Comparison of ENCODE assay signal across 9 cellular contexts in the genomic region with DNA sequence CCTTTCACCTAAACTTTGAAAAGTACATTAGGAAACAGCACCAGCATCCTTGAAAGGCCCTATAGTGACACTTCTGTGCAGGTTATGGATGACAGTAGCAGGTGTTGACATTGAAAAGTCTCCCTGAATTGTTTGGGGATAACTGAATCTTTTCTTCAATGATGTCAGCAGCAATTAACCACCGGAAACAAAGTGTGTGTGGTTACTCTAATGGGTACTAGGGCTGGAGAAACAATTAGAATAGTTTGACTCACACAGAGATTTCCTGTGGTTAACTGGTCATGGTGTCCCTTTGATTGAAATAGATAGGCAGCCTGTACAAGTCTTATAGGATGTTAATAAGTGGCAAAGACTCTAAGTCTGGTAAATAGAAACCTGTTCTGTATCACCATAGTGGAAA.
DNase-seq lines count a peak whose midpoint lies in the region; ATAC-seq, FAIRE-seq and TF ChIP-seq lines count a peak whose summit lies in the region.
"Had no signal": no experiment of that assay in that cellular context is flagged by ENCODE, and none has a peak within 500 bp of the region (broad histone marks: within the 10 kb centered on the region; RNA-seq: fewer than 3 reads in every experiment).

No MANE protein-coding gene starts in this region.

- peaks cover 9% of the 10 kb centered on the region; the same call in 1 of the 2 replicates for H3K4me1 ChIP-seq in GM23248 (ENCODE audit: insufficient read depth)
- H3K4me1 ChIP-seq in endothelial cell of umbilical vein (ENCODE audit: control insufficient read depth, extremely low read depth, insufficient read depth, low read length) = peaks cover 17% of the 10 kb centered on the region
- no peaks in the 10 kb centered on the region for H3K4me1 ChIP-seq in CD8-positive, alpha-beta memory T cell (ENCODE audit: insufficient read depth, low read length)

- TF ChIP-seq CTCF in endothelial cell of umbilical vein (IDR thresholded peaks at IDR 0.05; ENCODE audit: extremely low read depth in 1 of 2, insufficient read depth in 1 of 2, low read depth in 1 of 2, low read length in 2 of 2) = no peak

- H3K9me3 ChIP-seq in GM23248 (ENCODE audit: low read depth) (no peaks in the 10 kb centered on the region), endothelial cell of umbilical vein (replicated peaks; ENCODE audit: control insufficient read depth, insufficient read depth, low read length) (no peaks in the 10 kb centered on the region)
- no peaks in the 10 kb centered on the region for H3K9me3 ChIP-seq in CD8-positive, alpha-beta memory T cell (ENCODE audit: low read length)

- no peak overlapping the region for H3K4me3 Mint-ChIP-seq in effector memory CD8-positive, alpha-beta T cell
- H3K4me3 Mint-ChIP-seq in CD8-positive, alpha-beta memory T cell = no peak overlapping the region

- H3K4me2 ChIP-seq in GM23248 (ENCODE audit: unreplicated experiment) = no peak overlapping the region
- H3K4me2 ChIP-seq in endothelial cell of umbilical vein (ENCODE audit: insufficient read depth, low read length) = peak overlapping the region; percentile 77

- CTCF ChIA-PET in endothelial cell of umbilical vein (lab: Charles Lee) = interaction anchor here (1.4 to 2.6 kb wide), 4 partner anchors 23 to 158 kb away, joined by 3 to 9 read pairs (median 3); no protein-coding TSS in a partner anchor
- CTCF ChIA-PET in CD8-positive, alpha-beta memory T cell (lab: Charles Lee) = no interaction called here

- H4K20me1 ChIP-seq in GM23248 (ENCODE audit: insufficient read depth) (no peaks in the 10 kb centered on the region), endothelial cell of umbilical vein (replicated peaks; ENCODE audit: control insufficient read depth, extremely low read depth, insufficient read depth, low read length) (no peaks in the 10 kb centered on the region)

- 0% methylated on average over 1 of the region's 1 CpG for WGBS in GM23248 (ENCODE audit: low coverage in 1 of 2, low lambda C conversion rate in 2 of 2, missing lambda C conversion rate in 2 of 2), 2 experiments

- dilution Hi-C loops in endothelial cell of umbilical vein (cut with MboI; ENCODE audit: extremely low pct_ligation_motif_present, low sequenced_read_pairs) = no loop called here

- H3K79me2 ChIP-seq in GM23248 (ENCODE audit: insufficient read depth) (no peaks in the 10 kb centered on the region), endothelial cell of umbilical vein (ENCODE audit: control insufficient read depth, insufficient read depth, low read length) (no peaks in the 10 kb centered on the region)

- H3K9me1 ChIP-seq in endothelial cell of umbilical vein (replicated peaks; ENCODE audit: control insufficient read depth, extremely low read depth, insufficient read depth, low read length) = no peaks in the 10 kb centered on the region

- POLR2A ChIA-PET in endothelial cell of umbilical vein (lab: Charles Lee) = no interaction called here
- POLR2A ChIA-PET in CD8-positive, alpha-beta memory T cell (lab: Charles Lee) = no interaction called here

- peak; percentile 100 for ATAC-seq in GM18508 (IDR thresholded peaks at IDR 0.05; ENCODE audit: insufficient read depth, unreplicated experiment)
- ATAC-seq in effector memory CD8-positive, alpha-beta T cell (replicated peaks) = no peak

- DNase-seq in GM23248 = peak; percentile 59
- DNase-seq in HT1080 (ENCODE audit: low read depth) = peak; percentile 94
- DNase-seq in endothelial cell of umbilical vein (ENCODE audit: low read depth, low spot score) = peak; percentile 89
- DNase-seq in effector memory CD8-positive, alpha-beta T cell = no peak
- no peak for DNase-seq in NCI-H2196 (lab: John Stamatoyannopoulos, UW; ENCODE audit: unreplicated experiment)
- DNase-seq in CD8-positive, alpha-beta memory T cell = no peak
- DNase-seq in DMS53 (lab: John Stamatoyannopoulos, UW) = no peak
- DNase-seq: small intestine had no signal

- H3K4me3 ChIP-seq in GM23248 (no peak overlapping the region), endothelial cell of umbilical vein (replicated peaks in 1 of 3; ENCODE audit: insufficient read depth in 1 of 3, low read depth in 1 of 3, low read length in 3 of 3) (no peak overlapping the region)
- H3K4me3 ChIP-seq in CD8-positive, alpha-beta memory T cell (ENCODE audit: low read length) = no peak overlapping the region

- peak; percentile 93 for FAIRE-seq in endothelial cell of umbilical vein (lab: Jason Lieb, UNC)
- FAIRE-seq: small intestine had no signal

- no peak overlapping the region for H3K27ac Mint-ChIP-seq in effector memory CD8-positive, alpha-beta T cell
- H3K27ac Mint-ChIP-seq in CD8-positive, alpha-beta memory T cell = no peak overlapping the region

- intact Hi-C loops in endothelial cell of umbilical vein (cut with micrococcal nuclease) = loop anchor here (1.0 to 5.0 kb wide), 7 partner anchors 42 to 404 kb away; a partner anchor contains a TSS

- H3K4me1 Mint-ChIP-seq in effector memory CD8-positive, alpha-beta T cell (ENCODE audit: low read depth in 2 of 2) = no peaks in the 10 kb centered on the region
- H3K4me1 Mint-ChIP-seq in CD8-positive, alpha-beta memory T cell = no peaks in the 10 kb centered on the region

- peaks cover 0 to 2% of the 10 kb centered on the region in 2 donors for H3K9me3 Mint-ChIP-seq in effector memory CD8-positive, alpha-beta T cell
- peaks cover 0 to 8% (median 4%) of the 10 kb centered on the region in 5 donors for H3K9me3 Mint-ChIP-seq in CD8-positive, alpha-beta memory T cell

- no peak overlapping the region for H3K27ac ChIP-seq in GM23248
- H3K27ac ChIP-seq in endothelial cell of umbilical vein (ENCODE audit: insufficient read depth, low read depth, low read length) = peak overlapping the region; percentile 91
- H3K27ac ChIP-seq in CD8-positive, alpha-beta memory T cell (ENCODE audit: low read depth, low read length) = no peak overlapping the region

- H3K27me3 ChIP-seq in GM23248 (replicated peaks; ENCODE audit: insufficient read depth) (no peaks in the 10 kb centered on the region), endothelial cell of umbilical vein (ENCODE audit: control insufficient read depth in 2 of 2, insufficient read depth in 2 of 2, low read length in 2 of 2) (no peaks in the 10 kb centered on the region)
- no peaks in the 10 kb centered on the region for H3K27me3 ChIP-seq in CD8-positive, alpha-beta memory T cell (ENCODE audit: insufficient read depth, low read length, poor library complexity, severe bottlenecking)

- H3K36me3 Mint-ChIP-seq in effector memory CD8-positive, alpha-beta T cell (ENCODE audit: insufficient read depth) = no peaks in the 10 kb centered on the region
- H3K36me3 Mint-ChIP-seq in CD8-positive, alpha-beta memory T cell = no peaks in the 10 kb centered on the region

- 0 out of 2 replicates have a peak, but pooled peaks cover 9% of the 10 kb centered on the region for H3F3A ChIP-seq in GM23248 (ENCODE audit: insufficient read depth)

- no peaks in the 10 kb centered on the region for H3K9me2 ChIP-seq in GM23248 (ENCODE audit: insufficient read depth)

- H2AFZ ChIP-seq in GM23248 (no peak overlapping the region), endothelial cell of umbilical vein (ENCODE audit: low read depth, low read length) (no peak overlapping the region)

- H3K27me3 Mint-ChIP-seq in effector memory CD8-positive, alpha-beta T cell = no peaks in the 10 kb centered on the region
- no peaks in the 10 kb centered on the region for H3K27me3 Mint-ChIP-seq in CD8-positive, alpha-beta memory T cell

- TF ChIP-seq POLR2A in endothelial cell of umbilical vein (IDR thresholded peaks at IDR 0.05; ENCODE audit: low read depth, low read length) = peak; percentile 61

- in situ Hi-C loops in GM23248 (cut with MboI) = no loop called here

- H3K36me3 ChIP-seq in GM23248 (ENCODE audit: low read depth) (no peaks in the 10 kb centered on the region), endothelial cell of umbilical vein (ENCODE audit: control insufficient read depth in 2 of 2, extremely low read depth in 1 of 2, insufficient read depth in 2 of 2, low read length in 2 of 2) (no peaks in the 10 kb centered on the region)
- H3K36me3 ChIP-seq in CD8-positive, alpha-beta memory T cell (ENCODE audit: insufficient read depth, low read length) = no peaks in the 10 kb centered on the region

- H3K9ac ChIP-seq in GM23248 (no peak overlapping the region), endothelial cell of umbilical vein (replicated peaks; ENCODE audit: extremely low read depth, insufficient read depth, low read length) (peak overlapping the region; percentile 54)

- no TSS peak for BruUV-seq in endothelial cell of umbilical vein (replicated peaks; lab: Mats Ljungman, UMichigan)

TF ChIP-seq in endothelial cell of umbilical vein, 7 proteins besides CTCF, POLR2A, EP300 and RAD21:
- peak; percentile 92 for TF ChIP-seq JUN (IDR thresholded peaks at IDR 0.05; ENCODE audit: borderline replicate concordance, insufficient read depth, insufficient read length, low read depth)
- peak; percentile 98 for TF ChIP-seq GATA2 (IDR thresholded peaks at IDR 0.05; ENCODE audit: insufficient read depth, insufficient read length, low read depth, low read length)
- no peak for TF ChIP-seq EZH2 (IDR thresholded peaks at IDR 0.05; ENCODE audit: borderline replicate concordance, low read depth, low read length, severe bottlenecking)
- TF ChIP-seq MYC (IDR thresholded peaks at IDR 0.05; ENCODE audit: low read depth, low read length) = no peak
- peak; percentile 95 for TF ChIP-seq FOS (IDR thresholded peaks at IDR 0.05; ENCODE audit: borderline replicate concordance, insufficient read depth, low read length)
- TF ChIP-seq POLR2AphosphoS5 (IDR thresholded peaks at IDR 0.05; ENCODE audit: insufficient read depth, low read depth, low read length) = peak; percentile 89
- TF ChIP-seq, protein P1, sequence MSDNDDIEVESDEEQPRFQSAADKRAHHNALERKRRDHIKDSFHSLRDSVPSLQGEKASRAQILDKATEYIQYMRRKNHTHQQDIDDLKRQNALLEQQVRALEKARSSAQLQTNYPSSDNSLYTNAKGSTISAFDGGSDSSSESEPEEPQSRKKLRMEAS (IDR thresholded peaks at IDR 0.05; ENCODE audit: insufficient read depth, insufficient read length) = no peak
TF ChIP-seq in endothelial cell of umbilical vein: peak in this region for 4.

Comparison
In these comparisons a context has a peak if more than half of its experiments do, and no peak if none do; other contexts are left out.
1. DNase-seq: peak in GM23248 (single experiment), HT1080 (single experiment) and endothelial cell of umbilical vein (single experiment); none in effector memory CD8-positive, alpha-beta T cell (0 of 3), NCI-H2196 (single experiment), CD8-positive, alpha-beta memory T cell (0 of 5) and DMS53 (single experiment).